In genomic region chr11:47213985-47214564, GRCh38 we compare ENCODE assay signal across 8 cellular contexts.
DNase-seq lines count a peak whose midpoint lies in the region; ATAC-seq lines count a peak whose summit lies in the region.

No MANE protein-coding gene starts in this region.

- ATAC-seq in GM19351 (IDR thresholded peaks at IDR 0.05; ENCODE audit: unreplicated experiment) (peak; percentile 40), HG03521 (IDR thresholded peaks at IDR 0.05; ENCODE audit: unreplicated experiment) (peak; percentile 59)

- DNase-seq in C1 segment of cervical spinal cord (lab: John Stamatoyannopoulos, UW) (peak; percentile 36 to 95 (median 88)), NCI-H774 (lab: John Stamatoyannopoulos, UW) (peak; percentile 90), medulla oblongata (ENCODE audit: extremely low spot score) (peak; percentile 98)
- peak; percentile 89 for DNase-seq in activated CD8-positive, alpha-beta memory T cell treated with anti-CD3 and anti-CD28 coated beads for 24 hours
- peak; percentile 69 for DNase-seq in effector CD8-positive, alpha-beta T cell (lab: John Stamatoyannopoulos, UW)
- DNase-seq in stimulated activated CD8-positive, alpha-beta memory T cell treated with anti-CD3 and anti-CD28 coated beads, Interleukin-12 subunit alpha, Interleukin-12 subunit beta, amount 100 ng/mL, for 24 hours (ENCODE audit: extremely low read depth), result peak; percentile 65

Comparison
In these comparisons a context has a peak if more than half of its experiments do, and no peak if none do; other contexts are left out.
1. Peak in every context shown above with its lines: DNase-seq and ATAC-seq.